8 cellular contexts compared by ENCODE assay signal in the genomic region with DNA sequence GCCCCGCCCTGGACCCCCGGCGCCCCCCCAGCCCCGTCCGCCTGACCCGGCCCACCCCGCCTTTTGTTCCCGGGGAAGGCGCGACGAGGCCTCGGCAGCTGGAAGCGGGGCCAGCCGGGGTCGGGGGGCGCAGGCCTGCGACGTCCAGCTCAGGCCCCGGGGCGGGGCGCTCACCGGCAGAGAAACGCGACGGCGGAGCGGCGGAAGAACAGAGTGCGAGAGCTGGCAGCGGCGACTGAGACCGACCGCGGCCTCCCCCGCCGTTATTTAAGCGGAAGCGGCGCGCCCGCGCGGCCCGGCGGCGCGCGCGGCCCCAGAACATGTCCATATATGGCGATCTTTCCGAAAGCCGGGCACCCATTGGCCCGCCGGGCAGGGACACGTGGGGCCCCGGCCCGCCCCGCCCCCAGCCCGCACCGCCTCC. TPM values are rescaled to one million over a fixed set of nuclear protein-coding genes. Genes with fewer than 3 reads are reported as not detected.
DNase-seq lines count a peak whose midpoint lies in the region; ATAC-seq and TF ChIP-seq lines count a peak whose summit lies in the region.

A gene (minus strand): TSS at position 240 of the 424 bp plus-strand sequence. CDS start 445 bp downstream, outside the sequence.

- H3K4me3 ChIP-seq in astrocyte of the cerebellum (ENCODE audit: low read depth, low read length) (peak within 1 kb of the TSS; percentile 97), vagina (peak within 1 kb of the TSS; percentile 93 to 99)

- POLR2A ChIA-PET in GM10248 (lab: Yijun Ruan, JAX) = interaction anchor here (0.6 to 1.4 kb wide), 7 partner anchors 23 to 293 kb away, joined by 3 read pairs; a partner anchor contains a TSS

- H3K4me1 ChIP-seq in vagina = peaks cover 55% of the 10 kb centered on the region

- peak in 1 of 2 donors; percentile 91 for TF ChIP-seq POLR2A in vagina (IDR thresholded peaks at IDR 0.05)

- H3K27me3 ChIP-seq in vagina = no peaks in the 10 kb centered on the region

- DNase-seq in GM10248 (ENCODE audit: extremely low spot score) (peak; percentile 93), NCI-H2081 treated with DMSO at 0.1 percent for 48 hours (lab: John Stamatoyannopoulos, UW) (peak; percentile 85), T1000 (lab: John Stamatoyannopoulos, UW) (peak; percentile 92), astrocyte of the cerebellum (ENCODE audit: low read depth) (peak; percentile 78), hepatic stellate cell (ENCODE audit: low spot score) (peak; percentile 95), renal cortical epithelial cell (ENCODE audit: low read depth) (peak; percentile 69), vagina (ENCODE audit: extremely low spot score in 2 of 2) (no peak)

- peak; percentile 47 for ATAC-seq in HG02870 (IDR thresholded peaks at IDR 0.05; ENCODE audit: unreplicated experiment)

- in situ Hi-C loops in astrocyte of the cerebellum (cut with HindIII; ENCODE audit: low sequenced_read_pairs) = loop anchor here (5.0 kb wide), 1 partner anchor 110 kb away; no protein-coding TSS in a partner anchor

- H3K9me3 ChIP-seq in vagina = no peaks in the 10 kb centered on the region

- H3K27ac ChIP-seq in vagina = peak within 1 kb of the TSS; percentile 100

- peaks cover 9 to 37% of the 10 kb centered on the region in 2 donors for H3K36me3 ChIP-seq in vagina

- CTCF ChIA-PET in GM10248 (lab: Yijun Ruan, JAX) = no interaction called here

- TF ChIP-seq CTCF in GM10248 (IDR thresholded peaks at IDR 0.05; ENCODE audit: control extremely low read depth, extremely low read depth, low read depth, missing control alignments) (no peak), astrocyte of the cerebellum (IDR thresholded peaks at IDR 0.05; ENCODE audit: low read depth, low read length, missing control alignments) (no peak), vagina (IDR thresholded peaks at IDR 0.05) (no peak)

- intact Hi-C loops in vagina (cut with DNase I) = loop anchor here (5.0 kb wide), 1 partner anchor 40 kb away; a partner anchor contains a TSS

RNA-seq across cellular contexts. Expression of the gene that starts here (rescaled TPM):
- 4,821 and 6,713 TPM in 2 replicates for total RNA-seq in renal cortical epithelial cell
- total RNA-seq in vagina = 2,441 TPM

Comparison
In these comparisons a context has a peak if more than half of its experiments do, and no peak if none do; other contexts are left out.
1. DNase-seq: peak in GM10248 (single experiment), NCI-H2081 treated with DMSO at 0.1 percent for 48 hours (single experiment), T1000 (single experiment), astrocyte of the cerebellum (single experiment), hepatic stellate cell (single experiment) and renal cortical epithelial cell (single experiment); none in vagina (0 of 2).